34 cellular contexts compared by ENCODE assay signal in genomic region chr10:109237050-109237449, GRCh38.
"Had no signal": no experiment of that assay in that cellular context is flagged by ENCODE, and none has a peak within 500 bp of the region (broad histone marks: within the 10 kb centered on the region; RNA-seq: fewer than 3 reads in every experiment).

No MANE protein-coding gene starts in this region.

- H3K27ac ChIP-seq: adrenal gland, body of pancreas, brain microvascular endothelial cell, breast epithelium, VCaP had no signal

- H3K9me3 ChIP-seq: adrenal gland, body of pancreas had no signal

- H3K27me3 ChIP-seq: adrenal gland, body of pancreas, brain microvascular endothelial cell, breast epithelium had no signal

- H3K4me1 ChIP-seq: adrenal gland, body of pancreas, breast epithelium had no signal

- H3K27ac Mint-ChIP-seq: activated B cell treated with CpG ODN at 0.5 μM for 24 hours; activated CD4-positive, alpha-beta memory T cell treated with anti-CD3 and anti-CD28 coated beads, Interleukin-2, amount 10 ng/mL, durations not matched to agents 7 days and 5 days; activated CD4-positive, alpha-beta T cell treated with anti-CD3 and anti-CD28 coated beads, Interleukin-2, amount 10 ng/mL, durations not matched to agents 24 days and 14 days; activated CD8-positive, alpha-beta memory T cell treated with anti-CD3 and anti-CD28 coated beads, Interleukin-2, amount 10 ng/mL, durations not matched to agents 7 days and 5 days; activated CD8-positive, alpha-beta T cell treated with anti-CD3 and anti-CD28 coated beads, Interleukin-2, amount 10 ng/mL, durations not matched to agents 7 days and 5 days; activated naive CD4-positive, alpha-beta T cell treated with anti-CD3 and anti-CD28 coated beads for 36 hours; activated naive CD4-positive, alpha-beta T cell treated with anti-CD3 and anti-CD28 coated beads, Interleukin-2, amount 50 U/mL, for 72 hours; activated naive CD8-positive, alpha-beta T cell treated with anti-CD3 and anti-CD28 coated beads for 36 hours; activated T-cell treated with anti-CD3 and anti-CD28 coated beads, Interleukin-2, amount 50 U/mL, for 24 hours; activated T-helper 2 cell treated with anti-CD3 and anti-CD28 coated beads, Interferon-gamma antibody, Interleukin-2, Interleukin-4, amounts not matched to agents 10 μg/mL and 5 μg/mL and 100 μg/mL, durations not matched to agents 14 hours and 24 hours and 36 hours; T-helper 1 cell treated with Interleukin-12 subunit alpha and Interleukin-12 subunit beta and Interleukin-4 antibody, amounts not matched to agents 30 μg/mL and 1 μg/mL, for 36 hours; T-helper 2 cell treated with Interferon-gamma antibody and Interleukin-4, amounts not matched to agents 5 μg/mL and 100 μg/mL, for 36 hours had no signal

- ATAC-seq: activated CD8-positive, alpha-beta memory T cell treated with anti-CD3 and anti-CD28 coated beads, Interleukin-2, amount 10 ng/mL, durations not matched to agents 7 days and 5 days; activated CD8-positive, alpha-beta T cell treated with anti-CD3 and anti-CD28 coated beads, Interleukin-2, amount 10 ng/mL, durations not matched to agents 7 days and 5 days; activated naive CD4-positive, alpha-beta T cell treated with anti-CD3 and anti-CD28 coated beads, Interleukin-2, amount 50 U/mL, for 72 hours; body of pancreas had no signal

- DNase-seq: activated B cell treated with CpG ODN at 0.5 μM for 24 hours; activated CD4-positive, alpha-beta memory T cell treated with anti-CD3 and anti-CD28 coated beads, Interleukin-2, amount 10 ng/mL, durations not matched to agents 7 days and 5 days; activated CD4-positive, alpha-beta T cell treated with anti-CD3 and anti-CD28 coated beads for 4 hours; activated CD4-positive, alpha-beta T cell treated with anti-CD3 and anti-CD28 coated beads, Interleukin-2, amount 10 ng/mL, durations not matched to agents 24 days and 14 days; activated CD4-positive, alpha-beta T cell treated with anti-CD3 and anti-CD28 coated beads, Interleukin-2, amount 50 U/mL, for 48 hours; activated CD4-positive, CD25-positive, alpha-beta regulatory T cell treated with anti-CD3 and anti-CD28 coated beads, Interleukin-2, amount 50 U/mL, for 72 hours; activated CD8-positive, alpha-beta memory T cell treated with anti-CD3 and anti-CD28 coated beads for 24 hours; activated CD8-positive, alpha-beta memory T cell treated with anti-CD3 and anti-CD28 coated beads, Interleukin-2, amount 10 ng/mL, durations not matched to agents 7 days and 5 days; activated CD8-positive, alpha-beta memory T cell treated with anti-CD3 and anti-CD28 coated beads, Interleukin-2, amount 50 U/mL, for 48 hours; activated CD8-positive, alpha-beta T cell treated with anti-CD3 and anti-CD28 coated beads, Interleukin-2, amount 10 ng/mL, durations not matched to agents 7 days and 5 days; activated effector memory CD4-positive, alpha-beta T cell treated with Interleukin-2 at 50 U/mL for 16 hours; activated gamma-delta T cell; activated naive CD4-positive, alpha-beta T cell treated with anti-CD3 and anti-CD28 coated beads for 36 hours; activated naive CD4-positive, alpha-beta T cell treated with anti-CD3 and anti-CD28 coated beads, Interleukin-2, amount 50 U/mL, for 16 hours; activated naive CD8-positive, alpha-beta T cell treated with anti-CD3 and anti-CD28 coated beads for 36 hours; activated T-cell treated with anti-CD3 and anti-CD28 coated beads, Interleukin-2, amount 50 U/mL, for 24 hours; activated T-cell treated with anti-CD3 and anti-CD28 coated beads, Interleukin-2, amount 50 U/mL, for 48 hours; adrenal gland; amniotic stem cell; aorta; body of pancreas; brain microvascular endothelial cell; central memory CD4-positive, alpha-beta T cell; T-helper 1 cell; T-helper 2 cell; T-helper 9 cell had no signal

- H3K9me3 Mint-ChIP-seq: activated CD4-positive, alpha-beta memory T cell treated with anti-CD3 and anti-CD28 coated beads, Interleukin-2, amount 10 ng/mL, durations not matched to agents 7 days and 5 days had no signal

- H3K27me3 Mint-ChIP-seq: activated B cell treated with CpG ODN at 0.5 μM for 24 hours; activated CD4-positive, alpha-beta memory T cell treated with anti-CD3 and anti-CD28 coated beads, Interleukin-2, amount 10 ng/mL, durations not matched to agents 7 days and 5 days; activated CD4-positive, alpha-beta T cell treated with anti-CD3 and anti-CD28 coated beads, Interleukin-2, amount 10 ng/mL, durations not matched to agents 24 days and 14 days; activated CD8-positive, alpha-beta memory T cell treated with anti-CD3 and anti-CD28 coated beads, Interleukin-2, amount 10 ng/mL, durations not matched to agents 7 days and 5 days; activated naive CD8-positive, alpha-beta T cell treated with anti-CD3 and anti-CD28 coated beads for 36 hours; activated T-cell treated with anti-CD3 and anti-CD28 coated beads, Interleukin-2, amount 50 U/mL, for 24 hours had no signal

- H3K36me3 ChIP-seq: adrenal gland, brain microvascular endothelial cell, breast epithelium had no signal

- H3K4me1 Mint-ChIP-seq: activated B cell treated with CpG ODN at 0.5 μM for 24 hours; activated CD4-positive, alpha-beta memory T cell treated with anti-CD3 and anti-CD28 coated beads, Interleukin-2, amount 10 ng/mL, durations not matched to agents 7 days and 5 days; activated CD4-positive, alpha-beta T cell treated with anti-CD3 and anti-CD28 coated beads, Interleukin-2, amount 10 ng/mL, durations not matched to agents 24 days and 14 days; activated CD8-positive, alpha-beta memory T cell treated with anti-CD3 and anti-CD28 coated beads, Interleukin-2, amount 10 ng/mL, durations not matched to agents 7 days and 5 days; activated naive CD8-positive, alpha-beta T cell treated with anti-CD3 and anti-CD28 coated beads for 36 hours had no signal

- H3K36me3 Mint-ChIP-seq: activated CD8-positive, alpha-beta memory T cell treated with anti-CD3 and anti-CD28 coated beads, Interleukin-2, amount 10 ng/mL, durations not matched to agents 7 days and 5 days; activated naive CD4-positive, alpha-beta T cell treated with anti-CD3 and anti-CD28 coated beads, Interleukin-2, amount 50 U/mL, for 72 hours; activated naive CD8-positive, alpha-beta T cell treated with anti-CD3 and anti-CD28 coated beads for 36 hours had no signal

- H3K4me3 Mint-ChIP-seq: activated B cell treated with CpG ODN at 0.5 μM for 24 hours; activated CD4-positive, alpha-beta memory T cell treated with anti-CD3 and anti-CD28 coated beads, Interleukin-2, amount 10 ng/mL, durations not matched to agents 7 days and 5 days; activated CD4-positive, alpha-beta T cell treated with anti-CD3 and anti-CD28 coated beads, Interleukin-2, amount 10 ng/mL, durations not matched to agents 24 days and 14 days; activated CD8-positive, alpha-beta memory T cell treated with anti-CD3 and anti-CD28 coated beads, Interleukin-2, amount 10 ng/mL, durations not matched to agents 7 days and 5 days; activated CD8-positive, alpha-beta T cell treated with anti-CD3 and anti-CD28 coated beads, Interleukin-2, amount 10 ng/mL, durations not matched to agents 7 days and 5 days; activated naive CD4-positive, alpha-beta T cell treated with anti-CD3 and anti-CD28 coated beads for 36 hours; activated naive CD8-positive, alpha-beta T cell treated with anti-CD3 and anti-CD28 coated beads for 36 hours; activated T-cell treated with anti-CD3 and anti-CD28 coated beads, Interleukin-2, amount 50 U/mL, for 24 hours; T-helper 1 cell treated with Interleukin-12 subunit alpha and Interleukin-12 subunit beta and Interleukin-4 antibody, amounts not matched to agents 30 μg/mL and 1 μg/mL, for 36 hours; T-helper 2 cell treated with Interferon-gamma antibody and Interleukin-4, amounts not matched to agents 5 μg/mL and 100 μg/mL, for 36 hours had no signal

- FAIRE-seq: astrocyte, TTC549 had no signal

- H3K4me3 ChIP-seq: adrenal gland, body of pancreas, breast epithelium had no signal
